Comparison of ENCODE assay signal across 8 cellular contexts in the genomic region with DNA sequence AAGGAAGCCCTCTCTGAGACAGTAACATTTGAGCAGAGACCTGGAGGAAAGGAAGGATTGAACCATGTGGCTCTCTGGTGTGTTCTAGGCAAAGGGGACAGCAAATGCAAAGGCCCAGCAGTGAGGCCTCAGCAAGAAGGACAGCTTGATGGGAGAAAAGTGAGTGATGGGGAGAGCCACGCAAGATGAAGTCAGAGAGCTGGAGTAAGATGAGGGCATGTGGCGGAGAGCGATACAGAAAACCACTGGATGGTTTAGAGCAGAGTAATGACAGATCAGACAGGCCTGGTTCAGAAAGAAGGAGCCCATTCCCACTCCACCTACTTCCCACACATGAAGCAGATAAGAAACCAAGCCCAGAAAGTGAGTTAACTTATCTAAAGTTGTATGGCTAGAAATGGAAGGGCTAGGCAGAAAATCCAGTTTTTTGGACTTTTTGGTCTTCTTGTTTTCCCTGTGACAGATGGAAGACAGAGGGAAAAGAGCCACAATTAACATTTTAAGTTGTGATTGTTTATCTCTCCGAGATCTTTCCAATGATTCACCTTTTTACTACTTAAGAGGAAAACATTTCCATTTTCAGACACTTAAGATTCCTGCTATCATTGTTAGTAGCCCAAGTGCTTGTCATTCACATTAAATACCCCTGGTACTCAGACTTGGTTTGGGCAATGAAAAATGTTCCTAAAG.
DNase-seq lines count a peak whose midpoint lies in the region; ATAC-seq and TF ChIP-seq lines count a peak whose summit lies in the region.

No MANE protein-coding gene starts in this region.

- H3K9me2 ChIP-seq in Loucy (replicated peaks; ENCODE audit: low read depth, low read length), result no peaks in the 10 kb centered on the region

- H3K36me3 Mint-ChIP-seq in nephron (ENCODE audit: low read depth), result no peaks in the 10 kb centered on the region

- peaks cover 32 to 42% (median 34%) of the 10 kb centered on the region in 11 experiments for H3K27me3 ChIP-seq in BLaER1 treated with 17β-estradiol and CSF1 and Interleukin-3, amounts not matched to agents 10 nM and 100 nM
- H3K27me3 ChIP-seq in Loucy (ENCODE audit: insufficient read depth, low read length, poor library complexity, severe bottlenecking), result no peaks in the 10 kb centered on the region

- H4K20me1 ChIP-seq in BLaER1 treated with 17β-estradiol and CSF1 and Interleukin-3, amounts not matched to agents 10 nM and 100 nM, result no peaks in the 10 kb centered on the region; a peak in 1 of 22 replicates
- H4K20me1 ChIP-seq in Loucy (ENCODE audit: insufficient read depth, low read length, poor library complexity, severe bottlenecking), result no peaks in the 10 kb centered on the region

- ATAC-seq in HG03108 (IDR thresholded peaks at IDR 0.05; ENCODE audit: unreplicated experiment) (no peak), HG02571 (IDR thresholded peaks at IDR 0.05; ENCODE audit: unreplicated experiment) (no peak)

- H3K4me1 ChIP-seq in BLaER1 treated with 17β-estradiol and CSF1 and Interleukin-3, amounts not matched to agents 10 nM and 100 nM, result peaks cover 0 to 15% (median 8%) of the 10 kb centered on the region in 10 experiments; a peak in 14 of 20 replicates
- peaks cover 13% of the 10 kb centered on the region for H3K4me1 ChIP-seq in Loucy (ENCODE audit: insufficient read depth, low read length, poor library complexity, severe bottlenecking)

- H3K9ac ChIP-seq in BLaER1 treated with 17β-estradiol and CSF1 and Interleukin-3, amounts not matched to agents 10 nM and 100 nM, result peak overlapping the region in 9 of 11 experiments; percentile 45 to 71 (median 61); a peak in 9 of 22 replicates
- H3K9ac ChIP-seq in Loucy (ENCODE audit: low read depth, low read length, poor library complexity, severe bottlenecking), result peak overlapping the region; percentile 65

- TF ChIP-seq CTCF in Loucy (conservative IDR thresholded peaks at IDR 0.05; ENCODE audit: low read length) (no peak), nephron (IDR thresholded peaks at IDR 0.05; ENCODE audit: unreplicated experiment in 3 of 3) (no peak)

- H3K4me1 Mint-ChIP-seq in nephron, result peaks cover 26% of the 10 kb centered on the region

- H3K9me3 ChIP-seq in BLaER1 treated with 17β-estradiol and CSF1 and Interleukin-3, amounts not matched to agents 10 nM and 100 nM (replicated peaks in 1 of 11), result peaks cover 18 to 21% (median 19%) of the 10 kb centered on the region in 11 experiments
- 0 out of 2 replicates have a peak, but pooled peaks cover 7% of the 10 kb centered on the region for H3K9me3 ChIP-seq in Loucy (ENCODE audit: insufficient read depth, low read depth, low read length)

- H3K27me3 Mint-ChIP-seq in nephron (ENCODE audit: low read depth), result peaks cover 3% of the 10 kb centered on the region

- peak overlapping the region; percentile 6 to 72 (median 68) for H3K27ac Mint-ChIP-seq in nephron

- no peak for DNase-seq in central memory CD4-positive, alpha-beta T cell
- no peak for DNase-seq in NAMALWA (ENCODE audit: low spot score)

- H3K4me2 ChIP-seq in BLaER1 treated with 17β-estradiol and CSF1 and Interleukin-3, amounts not matched to agents 10 nM and 100 nM, result peak overlapping the region; percentile 92 to 99 (median 95); a peak in 21 of 22 replicates
- peak overlapping the region; percentile 81 for H3K4me2 ChIP-seq in Loucy (ENCODE audit: low read depth, low read length, poor library complexity, severe bottlenecking)

- no peak overlapping the region for H3K27ac ChIP-seq in BLaER1 treated with 17β-estradiol and CSF1 and Interleukin-3, amounts not matched to agents 10 nM and 100 nM
- peak overlapping the region; percentile 19 for H3K27ac ChIP-seq in cingulate gyrus (ENCODE audit: low read depth, low read length)

- peaks cover 5% of the 10 kb centered on the region for H3K9me3 Mint-ChIP-seq in nephron

- peaks cover 0 to 5% (median 0%) of the 10 kb centered on the region in 11 experiments; a peak in 1 of 22 replicates for H3K36me3 ChIP-seq in BLaER1 treated with 17β-estradiol and CSF1 and Interleukin-3, amounts not matched to agents 10 nM and 100 nM
- no peaks in the 10 kb centered on the region for H3K36me3 ChIP-seq in Loucy (ENCODE audit: insufficient read depth, low read length)

- H3F3A ChIP-seq in Loucy (ENCODE audit: low read depth), result no peaks in the 10 kb centered on the region

- peak overlapping the region; percentile 94 for H2AFZ ChIP-seq in Loucy (ENCODE audit: low read length)

- peak overlapping the region; percentile 80 to 85 (median 83) for H3K4me3 Mint-ChIP-seq in nephron

- H3K4me3 ChIP-seq in BLaER1 treated with 17β-estradiol and CSF1 and Interleukin-3, amounts not matched to agents 10 nM and 100 nM, result peak overlapping the region; percentile 56 to 75 (median 64); a peak in 19 of 20 replicates
- H3K4me3 ChIP-seq in Loucy (ENCODE audit: low read length, poor library complexity, severe bottlenecking), result peak overlapping the region; percentile 76

- H3K79me2 ChIP-seq in Loucy (ENCODE audit: insufficient read depth, low read length), result no peaks in the 10 kb centered on the region
